ENCODE assay signal across 9 cellular contexts in genomic region chr5:68196876-68197275, GRCh38. TPM values are rescaled to one million over a fixed set of nuclear protein-coding genes. Genes with fewer than 3 reads are reported as not detected.
DNase-seq lines count a peak whose midpoint lies in the region; ATAC-seq and TF ChIP-seq lines count a peak whose summit lies in the region.
"Had no signal": no experiment of that assay in that cellular context is flagged by ENCODE, and none has a peak within 500 bp of the region (broad histone marks: within the 10 kb centered on the region; RNA-seq: fewer than 3 reads in every experiment).

No MANE protein-coding gene starts in this region.

- H3K4me1 ChIP-seq in left ventricle myocardium inferior, result peaks cover 9% of the 10 kb centered on the region
- H3K4me1 ChIP-seq in upper lobe of right lung, result no peaks in the 10 kb centered on the region
- H3K4me1 ChIP-seq in Caco-2, result peaks cover 22% of the 10 kb centered on the region

- H3K4me3 ChIP-seq in left ventricle myocardium inferior, result no peak overlapping the region
- H3K4me3 ChIP-seq in upper lobe of right lung, result no peak overlapping the region
- H3K4me3 ChIP-seq in Caco-2 (ENCODE audit: low read depth, low read length), result no peak overlapping the region

- no peaks in the 10 kb centered on the region for H3K36me3 Mint-ChIP-seq in Caco-2 (ENCODE audit: insufficient read depth, unreplicated experiment)

- no peak overlapping the region for H3K4me3 Mint-ChIP-seq in Caco-2 (ENCODE audit: unreplicated experiment)

- no peak overlapping the region for H3K27ac Mint-ChIP-seq in Caco-2 (ENCODE audit: unreplicated experiment)

- H3K27me3 ChIP-seq in left ventricle myocardium inferior (ENCODE audit: low read depth), result no peaks in the 10 kb centered on the region
- no peaks in the 10 kb centered on the region for H3K27me3 ChIP-seq in upper lobe of right lung
- no peaks in the 10 kb centered on the region for H3K27me3 ChIP-seq in Caco-2 (replicated peaks; ENCODE audit: control insufficient read depth, insufficient read depth, low read length)

- POLR2A ChIA-PET in Caco-2 (lab: Charles Lee), result no interaction called here

- no peak overlapping the region for H3K27ac ChIP-seq in left ventricle myocardium inferior (replicated peaks)
- H3K27ac ChIP-seq in upper lobe of right lung, result no peak overlapping the region

- BruUV-seq in Caco-2 (replicated peaks; lab: Mats Ljungman, UMichigan), result no TSS peak

- peak; percentile 68 for ATAC-seq in Right ventricle myocardium inferior
- peak; percentile 94 for ATAC-seq in HG03045 (IDR thresholded peaks at IDR 0.05; ENCODE audit: unreplicated experiment)
- ATAC-seq in upper lobe of right lung, result peak; percentile 95
- ATAC-seq: HCT116 had no signal

- H3K4me1 Mint-ChIP-seq in Caco-2 (ENCODE audit: low read depth, unreplicated experiment), result peaks cover 8% of the 10 kb centered on the region

- CTCF ChIA-PET in Caco-2 (lab: Charles Lee), result no interaction called here

- TF ChIP-seq CTCF in left ventricle myocardium inferior (IDR thresholded peaks at IDR 0.05; ENCODE audit: borderline replicate concordance) (no peak), upper lobe of right lung (IDR thresholded peaks at IDR 0.05) (no peak), Caco-2 (IDR thresholded peaks at IDR 0.05; ENCODE audit: insufficient read depth in 1 of 2, low read depth in 1 of 2, low read length in 1 of 2, severe bottlenecking in 1 of 2, unreplicated experiment in 1 of 2) (no peak)

- DNase-seq in Right ventricle myocardium inferior (ENCODE audit: missing footprints) (no peak), left ventricle myocardium inferior (no peak), SKM-1 (lab: John Stamatoyannopoulos, UW; ENCODE audit: unreplicated experiment) (peak; percentile 79), upper lobe of right lung (no peak), retina (no peak), Caco-2 (no peak), RKO (ENCODE audit: low spot score) (no peak)

- no peaks in the 10 kb centered on the region for H3K9me3 ChIP-seq in left ventricle myocardium inferior (replicated peaks)
- H3K9me3 ChIP-seq in upper lobe of right lung, result no peaks in the 10 kb centered on the region
- no peaks in the 10 kb centered on the region for H3K9me3 ChIP-seq in Caco-2

- H3K36me3 ChIP-seq in left ventricle myocardium inferior (no peaks in the 10 kb centered on the region), upper lobe of right lung (no peaks in the 10 kb centered on the region), Caco-2 (ENCODE audit: control insufficient read depth, insufficient read depth, low read length) (no peaks in the 10 kb centered on the region)

- H3K27me3 Mint-ChIP-seq in Caco-2 (ENCODE audit: insufficient read depth, unreplicated experiment), result no peaks in the 10 kb centered on the region

- H3K9me3 Mint-ChIP-seq in Caco-2 (ENCODE audit: unreplicated experiment), result peaks cover 9% of the 10 kb centered on the region

- intact Hi-C loops in Right ventricle myocardium inferior (cut with DNase I) (no loop called here), left ventricle myocardium inferior (cut with micrococcal nuclease) (no loop called here), upper lobe of right lung (cut with DNase I) (no loop called here), Caco-2 (cut with micrococcal nuclease; ENCODE audit: unreplicated experiment) (no loop called here)

RNA-seq across cellular contexts. Expression of gene PIK3R1, which starts 18.7 kb away (rescaled TPM):
- 113 TPM for total RNA-seq in Right ventricle myocardium inferior
- 132 TPM for total RNA-seq in left ventricle myocardium inferior
- total RNA-seq in upper lobe of right lung, result 137 TPM
- total RNA-seq in Caco-2 (2022), result 47.8 and 54.6 TPM in 2 replicates
